24 cellular contexts compared by ENCODE assay signal in genomic region chr2:162477011-162477410, GRCh38.
A peak's percentile ranks its signal among the peaks of the same experiment; 100 is the strongest.
DNase-seq lines count a peak whose midpoint lies in the region; ATAC-seq and TF ChIP-seq lines count a peak whose summit lies in the region.
"Had no signal": no experiment of that assay in that cellular context is flagged by ENCODE, and none has a peak within 500 bp of the region (broad histone marks: within the 10 kb centered on the region; RNA-seq: fewer than 3 reads in every experiment).

No MANE protein-coding gene starts in this region.

- TF ChIP-seq CTCF in fibroblast of pulmonary artery (IDR thresholded peaks at IDR 0.05; ENCODE audit: low read length, missing control alignments) (no peak), omental fat pad (IDR thresholded peaks at IDR 0.05) (no peak), left ventricle myocardium inferior (IDR thresholded peaks at IDR 0.05; ENCODE audit: borderline replicate concordance) (no peak), brain microvascular endothelial cell (IDR thresholded peaks at IDR 0.05; ENCODE audit: low read depth, low read length, missing control alignments) (no peak)

- no peaks in the 10 kb centered on the region for H3K4me1 ChIP-seq in left ventricle myocardium inferior
- H3K4me1 ChIP-seq: vagina had no signal

- H3K27ac ChIP-seq in left ventricle myocardium inferior (replicated peaks), result no peak overlapping the region
- H3K27ac ChIP-seq in brain microvascular endothelial cell, result no peak overlapping the region
- H3K27ac ChIP-seq: gastrocnemius medialis, sigmoid colon, vagina, WERI-Rb-1 had no signal

- DNase-seq in G401 (ENCODE audit: low spot score) (peak; percentile 7), NCI-H226 (peak; percentile 14), fibroblast of pulmonary artery (ENCODE audit: low read depth) (peak; percentile 7), omental fat pad (ENCODE audit: low spot score) (no peak), left ventricle myocardium inferior (no peak), brain microvascular endothelial cell (no peak)
- DNase-seq: activated CD4-positive, alpha-beta T cell treated with anti-CD3 and anti-CD28 coated beads, Interleukin-2, amount 10 ng/mL, durations not matched to agents 7 days and 5 days; activated CD8-positive, alpha-beta memory T cell treated with anti-CD3 and anti-CD28 coated beads, Interleukin-2, amount 10 ng/mL, durations not matched to agents 7 days and 5 days; CD4-positive, CD25-positive, alpha-beta regulatory T cell; effector memory CD4-positive, alpha-beta T cell; gastrocnemius medialis; HFFc6; left colon; NCI-H1048; NCI-H1930; NCI-H524; pancreas; sigmoid colon; WERI-Rb-1 had no signal

- H3K9me3 ChIP-seq in left ventricle myocardium inferior (replicated peaks), result no peaks in the 10 kb centered on the region
- H3K9me3 ChIP-seq: gastrocnemius medialis, pancreas, sigmoid colon, vagina had no signal

- H3K36me3 ChIP-seq in left ventricle myocardium inferior, result no peaks in the 10 kb centered on the region
- no peaks in the 10 kb centered on the region for H3K36me3 ChIP-seq in brain microvascular endothelial cell (replicated peaks)
- H3K36me3 ChIP-seq: gastrocnemius medialis, pancreas, sigmoid colon, vagina, WERI-Rb-1 had no signal

- ATAC-seq in omental fat pad (ENCODE audit: low FRiP score) (peak; percentile 60), GM21360 (IDR thresholded peaks at IDR 0.05; ENCODE audit: unreplicated experiment) (no peak)
- ATAC-seq: activated CD8-positive, alpha-beta memory T cell treated with anti-CD3 and anti-CD28 coated beads, Interleukin-2, amount 10 ng/mL, durations not matched to agents 7 days and 5 days; esophagus mucosa; gastrocnemius medialis; left colon; natural killer cell treated with Interleukin-12 subunit alpha and Interleukin-12 subunit beta and Interleukin-15 and Interleukin-18, amount 100 ng/mL, for 72 hours; SK-N-SH treated with all-trans-retinoic acid at 6 μM for 48 hours had no signal

- intact Hi-C loops in left ventricle myocardium inferior (cut with micrococcal nuclease), result no loop called here

- in situ Hi-C loops in G401 (cut with HindIII; ENCODE audit: low sequenced_read_pairs) (no loop called here), brain microvascular endothelial cell (cut with HindIII; ENCODE audit: low pct_ligation_motif_present, low sequenced_read_pairs) (no loop called here)

- H3K27me3 ChIP-seq in left ventricle myocardium inferior (ENCODE audit: low read depth) (no peaks in the 10 kb centered on the region), brain microvascular endothelial cell (replicated peaks) (no peaks in the 10 kb centered on the region)
- H3K27me3 ChIP-seq: gastrocnemius medialis, pancreas, sigmoid colon, vagina had no signal

- no peak overlapping the region for H3K4me3 ChIP-seq in fibroblast of pulmonary artery (replicated peaks; ENCODE audit: low read depth, low read length)
- no peak overlapping the region for H3K4me3 ChIP-seq in left ventricle myocardium inferior
- no peak overlapping the region for H3K4me3 ChIP-seq in brain microvascular endothelial cell (ENCODE audit: low read depth, low read length)
- H3K4me3 ChIP-seq: gastrocnemius medialis, pancreas, sigmoid colon, vagina had no signal

Comparison
In these comparisons a context has a peak if more than half of its experiments do, and no peak if none do; other contexts are left out.
1. DNase-seq: peak in G401 (single experiment), NCI-H226 (single experiment) and fibroblast of pulmonary artery (single experiment); none in omental fat pad (single experiment), left ventricle myocardium inferior (single experiment) and brain microvascular endothelial cell (single experiment).